In genomic region chr11:10208045-10208674, GRCh38 we compare ENCODE assay signal across 1 cellular context.
TF ChIP-seq lines count a peak whose summit lies in the region.

No MANE protein-coding gene starts in this region.

TF ChIP-seq in WTC11, 78 proteins besides CTCF, POLR2A, EP300 and RAD21 (continued from another document):
- TF ChIP-seq ARID4B (CRISPR knock-in tag; IDR thresholded peaks at IDR 0.05; ENCODE audit: borderline replicate concordance) (no peak), FOXK1 (CRISPR knock-in tag; IDR thresholded peaks at IDR 0.05) (no peak), ZNF425 (CRISPR knock-in tag; conservative IDR thresholded peaks at IDR 0.05) (no peak), RELA (CRISPR knock-in tag; IDR thresholded peaks at IDR 0.05; ENCODE audit: borderline replicate concordance) (no peak), CREM (CRISPR knock-in tag; IDR thresholded peaks at IDR 0.05) (no peak)
